In the genomic region with DNA sequence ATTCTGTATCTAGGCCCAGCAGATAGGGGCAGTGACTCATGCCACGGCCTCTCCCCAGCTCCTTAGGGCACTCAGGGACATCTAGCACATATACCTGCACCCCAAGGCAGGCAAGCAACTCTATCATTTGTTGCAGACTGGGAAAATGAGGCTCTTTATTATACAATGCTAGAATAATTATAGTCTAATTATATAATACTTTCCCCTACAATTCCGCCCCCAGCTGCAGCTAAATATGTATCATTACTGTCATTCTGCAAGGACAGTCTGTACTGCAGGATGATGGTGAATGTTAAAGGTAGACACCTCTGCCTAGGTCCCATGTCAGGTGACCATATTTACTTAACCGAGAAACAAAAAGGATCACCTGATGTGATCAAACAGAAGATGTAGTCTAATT, we compare ENCODE assay signal across 17 cellular contexts.
DNase-seq lines count a peak whose midpoint lies in the region; ATAC-seq lines count a peak whose summit lies in the region.
"Had no signal": no experiment of that assay in that cellular context is flagged by ENCODE, and none has a peak within 500 bp of the region (broad histone marks: within the 10 kb centered on the region; RNA-seq: fewer than 3 reads in every experiment).

No MANE protein-coding gene starts in this region.

- H3K9me3 Mint-ChIP-seq in activated naive CD8-positive, alpha-beta T cell treated with anti-CD3 and anti-CD28 coated beads, Interleukin-2, amount 50 U/mL, for 24 hours: no peaks in the 10 kb centered on the region
- H3K9me3 Mint-ChIP-seq: CD4-positive, CD25-positive, alpha-beta regulatory T cell; CD8-positive, alpha-beta T cell; HFFc6 had no signal

- no peak overlapping the region for H3K9ac ChIP-seq in neuronal stem cell (ENCODE audit: low read depth, low read length, poor library complexity)
- H3K9ac ChIP-seq: BLaER1 had no signal

- H2BK5ac ChIP-seq in neuronal stem cell (ENCODE audit: low read length): no peak overlapping the region

- no peak overlapping the region for H2AFZ ChIP-seq in neuronal stem cell (ENCODE audit: low read length)

- H3K18ac ChIP-seq in neuronal stem cell (ENCODE audit: low read length): no peak overlapping the region

- H3K36me3 Mint-ChIP-seq in activated naive CD8-positive, alpha-beta T cell treated with anti-CD3 and anti-CD28 coated beads, Interleukin-2, amount 50 U/mL, for 24 hours (ENCODE audit: low read depth): no peaks in the 10 kb centered on the region
- H3K36me3 Mint-ChIP-seq: CD4-positive, CD25-positive, alpha-beta regulatory T cell; CD8-positive, alpha-beta T cell had no signal

- H3K23ac ChIP-seq in neuronal stem cell (ENCODE audit: low read depth, low read length, poor library complexity): no peak overlapping the region

- H3K9me3 ChIP-seq in neuronal stem cell (replicated peaks in 1 of 2; ENCODE audit: control insufficient read depth in 2 of 2, insufficient read depth in 1 of 2, low read depth in 1 of 2, low read length in 2 of 2): no peaks in the 10 kb centered on the region
- H3K9me3 ChIP-seq: BLaER1, HAP-1 had no signal

- ATAC-seq in activated naive CD8-positive, alpha-beta T cell treated with anti-CD3 and anti-CD28 coated beads, Interleukin-2, amount 50 U/mL, for 24 hours: no peak
- ATAC-seq: CD8-positive, alpha-beta T cell had no signal

- peaks cover 0 to 6% (median 0%) of the 10 kb centered on the region in 3 experiments for H3K27me3 ChIP-seq in neuronal stem cell (ENCODE audit: control insufficient read depth in 3 of 3, insufficient read depth in 3 of 3, low read depth in 1 of 3, low read length in 3 of 3)
- H3K27me3 ChIP-seq: BLaER1 had no signal

- DNase-seq in COR-L47 (lab: John Stamatoyannopoulos, UW) (peak; percentile 10), NCI-H69 (lab: John Stamatoyannopoulos, UW) (peak; percentile 94), neuronal stem cell (ENCODE audit: low spot score) (no peak), superior temporal gyrus (ENCODE audit: extremely low spot score) (peak; percentile 13)
- no peak for DNase-seq in activated naive CD8-positive, alpha-beta T cell treated with anti-CD3 and anti-CD28 coated beads, Interleukin-2, amount 50 U/mL, for 24 hours
- DNase-seq in activated CD4-positive, alpha-beta T cell treated with anti-CD3 and anti-CD28 coated beads, Interleukin-2, amount 50 U/mL, for 1 hour: no peak
- DNase-seq: CD4-positive, CD25-positive, alpha-beta regulatory T cell; CD8-positive, alpha-beta T cell; DMS53; DMS79 treated with DMSO at 0.1 percent for 48 hours; GF-D8; GOT3; HFFc6 had no signal

- no peak overlapping the region for H3K27ac ChIP-seq in neuronal stem cell (replicated peaks; ENCODE audit: low read length)
- H3K27ac ChIP-seq: BLaER1, C4-2B had no signal

- H4K8ac ChIP-seq in neuronal stem cell (ENCODE audit: low read depth, low read length): no peak overlapping the region

- H3K4me3 ChIP-seq in neuronal stem cell (ENCODE audit: low read length in 2 of 2): no peak overlapping the region
- H3K4me3 ChIP-seq: BLaER1, HAP-1 had no signal

- H3K4me2 ChIP-seq in neuronal stem cell (ENCODE audit: insufficient read depth, low read length, poor library complexity, severe bottlenecking): no peak overlapping the region
- H3K4me2 ChIP-seq: BLaER1 had no signal

- peaks cover 0 to 2% of the 10 kb centered on the region in 2 donors for H3K4me1 ChIP-seq in neuronal stem cell (ENCODE audit: control insufficient read depth in 2 of 2, insufficient read depth in 1 of 2, low read depth in 1 of 2, low read length in 2 of 2)
- H3K4me1 ChIP-seq: BLaER1, HAP-1 had no signal

- no peaks in the 10 kb centered on the region for H3K36me3 ChIP-seq in neuronal stem cell (replicated peaks in 1 of 2; ENCODE audit: control insufficient read depth in 2 of 2, insufficient read depth in 2 of 2, low read length in 2 of 2)
- H3K36me3 ChIP-seq: BLaER1, HAP-1 had no signal

- no peak overlapping the region for H2AK5ac ChIP-seq in neuronal stem cell (ENCODE audit: low read depth, low read length)

- no peak overlapping the region for H4K91ac ChIP-seq in neuronal stem cell (ENCODE audit: low read depth, low read length, poor library complexity)

- no peak overlapping the region for H2BK15ac ChIP-seq in neuronal stem cell (ENCODE audit: low read length)

- H2BK12ac ChIP-seq in neuronal stem cell (ENCODE audit: low read length): no peak overlapping the region

- H3K4ac ChIP-seq in neuronal stem cell (ENCODE audit: low read length): no peak overlapping the region

- H3K27ac Mint-ChIP-seq in activated naive CD8-positive, alpha-beta T cell treated with anti-CD3 and anti-CD28 coated beads, Interleukin-2, amount 50 U/mL, for 24 hours: no peak overlapping the region
- H3K27ac Mint-ChIP-seq: B cell; CD4-positive, CD25-positive, alpha-beta regulatory T cell; CD8-positive, alpha-beta T cell; HFFc6 had no signal

- no peaks in the 10 kb centered on the region for H3K79me1 ChIP-seq in neuronal stem cell (ENCODE audit: low read depth, low read length)

- no peaks in the 10 kb centered on the region for H3K27me3 Mint-ChIP-seq in activated naive CD8-positive, alpha-beta T cell treated with anti-CD3 and anti-CD28 coated beads, Interleukin-2, amount 50 U/mL, for 24 hours
- H3K27me3 Mint-ChIP-seq: B cell had no signal

- no peaks in the 10 kb centered on the region for H3K4me1 Mint-ChIP-seq in activated naive CD8-positive, alpha-beta T cell treated with anti-CD3 and anti-CD28 coated beads, Interleukin-2, amount 50 U/mL, for 24 hours
- H3K4me1 Mint-ChIP-seq: B cell; CD4-positive, CD25-positive, alpha-beta regulatory T cell had no signal

- no peak overlapping the region for H2BK120ac ChIP-seq in neuronal stem cell (ENCODE audit: low read depth, low read length)

- WGBS in neuronal stem cell (ENCODE audit: extremely low coverage in 2 of 2, insufficient read length in 2 of 2, insufficient replicate concordance in 1 of 2), 2 donors: no CpG with 5 or more reads among the region's 3 CpGs

- peak overlapping the region; percentile 67 for H3K14ac ChIP-seq in neuronal stem cell (ENCODE audit: low read length)

- no peak overlapping the region for H3K4me3 Mint-ChIP-seq in activated naive CD8-positive, alpha-beta T cell treated with anti-CD3 and anti-CD28 coated beads, Interleukin-2, amount 50 U/mL, for 24 hours
- H3K4me3 Mint-ChIP-seq: B cell; CD4-positive, CD25-positive, alpha-beta regulatory T cell; CD8-positive, alpha-beta T cell; HFFc6 had no signal

Comparison
In these comparisons a context has a peak if more than half of its experiments do, and no peak if none do; other contexts are left out.
1. DNase-seq: peak in COR-L47 (single experiment), NCI-H69 (single experiment) and superior temporal gyrus (single experiment); none in neuronal stem cell (single experiment), activated naive CD8-positive, alpha-beta T cell treated with anti-CD3 and anti-CD28 coated beads, Interleukin-2, amount 50 U/mL, for 24 hours (single experiment) and activated CD4-positive, alpha-beta T cell treated with anti-CD3 and anti-CD28 coated beads, Interleukin-2, amount 50 U/mL, for 1 hour (single experiment).